In the genomic region with DNA sequence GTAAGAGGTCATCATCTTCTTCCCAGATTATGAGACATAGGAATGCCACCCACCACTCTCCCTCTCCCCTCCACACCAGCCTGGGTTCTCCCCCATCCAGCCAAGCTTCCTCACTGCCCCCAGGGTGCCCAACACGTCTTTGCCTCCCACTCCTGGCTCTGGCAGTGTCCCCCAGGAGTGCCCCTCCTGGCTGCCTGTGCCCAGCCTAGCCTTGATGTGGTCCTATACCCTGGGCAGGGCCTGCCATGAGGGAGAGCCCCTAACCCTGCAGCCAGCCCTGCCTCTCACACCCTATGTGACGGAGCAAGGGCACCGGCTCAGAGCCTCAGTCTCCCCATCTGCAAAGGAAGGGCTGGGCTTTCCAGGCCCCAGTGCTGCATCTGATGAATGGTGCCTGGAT, we compare ENCODE assay signal across 2 cellular contexts. TPM values are rescaled to one million over a fixed set of nuclear protein-coding genes. Genes with fewer than 3 reads are reported as not detected.
"Had no signal": no experiment of that assay in that cellular context is flagged by ENCODE, and none has a peak within 500 bp of the region (broad histone marks: within the 10 kb centered on the region; RNA-seq: fewer than 3 reads in every experiment).

No MANE protein-coding gene starts in this region.

RNA-seq across cellular contexts. Expression of gene KCNJ12, which starts 33.8 kb away (rescaled TPM):
- total RNA-seq: MCF 10A, SJSA1 had no signal
